Comparison of ENCODE assay signal across 9 cellular contexts in genomic region chr12:20199780-20200179, GRCh38.
"Had no signal": no experiment of that assay in that cellular context is flagged by ENCODE, and none has a peak within 500 bp of the region (broad histone marks: within the 10 kb centered on the region; RNA-seq: fewer than 3 reads in every experiment).

No MANE protein-coding gene starts in this region.

- H3K4me3 Mint-ChIP-seq: GM23338, H9, HFFc6 had no signal

- H3K27ac ChIP-seq: GM23248 had no signal

- H3K36me3 ChIP-seq: HAP-1 had no signal

- H3K4me3 ChIP-seq: GM23248, GM23338, HAP-1 had no signal

- DNase-seq: GM23248, GOT3, H7, H9, HCEC 1CT, HFFc6 had no signal

- H3K27ac Mint-ChIP-seq: GM23338, H9, HFFc6 had no signal

- ATAC-seq: GM23338, HCT116 had no signal
